14 cellular contexts compared by ENCODE assay signal in genomic region chr5:127359502-127359901, GRCh38.
"Had no signal": no experiment of that assay in that cellular context is flagged by ENCODE, and none has a peak within 500 bp of the region (broad histone marks: within the 10 kb centered on the region; RNA-seq: fewer than 3 reads in every experiment).

No MANE protein-coding gene starts in this region.

- H3K9me3 Mint-ChIP-seq: dendritic cell treated with granulocyte-macrophage colony-stimulating factor and Interleukin-4, amounts not matched to agents 40 ng/mL and 50 ng/mL, for 4 days; natural killer cell treated with Interleukin-12 subunit alpha and Interleukin-12 subunit beta and Interleukin-15 and Interleukin-18, amount 100 ng/mL, for 72 hours; stimulated activated effector memory CD8-positive, alpha-beta T cell treated with anti-CD3 and anti-CD28 coated beads, Interleukin-12 subunit alpha, Interleukin-12 subunit beta, amount 100 ng/mL, for 72 hours; stimulated activated naive CD8-positive, alpha-beta T cell treated with anti-CD3 and anti-CD28 coated beads, Interleukin-15, Interleukin-2, amounts not matched to agents 100 ng/mL and 50 ng/mL, for 24 hours had no signal

- H3K4me3 ChIP-seq: hepatocyte, testis, tibial nerve, upper lobe of right lung, vagina had no signal

- H3K4me1 ChIP-seq: foreskin keratinocyte, testis, upper lobe of right lung, vagina had no signal

- ATAC-seq: foreskin keratinocyte; natural killer cell treated with Interleukin-12 subunit alpha and Interleukin-12 subunit beta and Interleukin-15 and Interleukin-18, amount 100 ng/mL, for 72 hours; sciatic nerve; stimulated activated effector memory CD8-positive, alpha-beta T cell treated with anti-CD3 and anti-CD28 coated beads, Interleukin-12 subunit alpha, Interleukin-12 subunit beta, amount 100 ng/mL, for 72 hours; upper lobe of right lung had no signal

- H3K36me3 Mint-ChIP-seq: natural killer cell treated with Interleukin-12 subunit alpha and Interleukin-12 subunit beta and Interleukin-15 and Interleukin-18, amount 100 ng/mL, for 72 hours; stimulated activated effector memory CD8-positive, alpha-beta T cell treated with anti-CD3 and anti-CD28 coated beads, Interleukin-12 subunit alpha, Interleukin-12 subunit beta, amount 100 ng/mL, for 72 hours had no signal

- DNase-seq: foreskin keratinocyte; mammary epithelial cell; stimulated activated CD4-positive, alpha-beta T cell treated with anti-CD3 and anti-CD28 coated beads, Interleukin-4, amount 100 ng/mL, for 1 hour; stimulated activated CD8-positive, alpha-beta memory T cell treated with anti-CD3 and anti-CD28 coated beads, Interleukin-4, amount 100 ng/mL, for 48 hours; testis; upper lobe of right lung had no signal

- H3K36me3 ChIP-seq: tibial nerve, upper lobe of right lung, vagina had no signal

- H3K79me2 ChIP-seq: hepatocyte had no signal

- H3K27ac ChIP-seq: foreskin keratinocyte, hepatocyte, testis, tibial nerve, upper lobe of right lung, vagina had no signal

- H3K27ac Mint-ChIP-seq: dendritic cell treated with granulocyte-macrophage colony-stimulating factor and Interleukin-4, amounts not matched to agents 40 ng/mL and 50 ng/mL, for 4 days; natural killer cell treated with Interleukin-12 subunit alpha and Interleukin-12 subunit beta and Interleukin-15 and Interleukin-18, amount 100 ng/mL, for 72 hours; stimulated activated effector memory CD8-positive, alpha-beta T cell treated with anti-CD3 and anti-CD28 coated beads, Interleukin-12 subunit alpha, Interleukin-12 subunit beta, amount 100 ng/mL, for 72 hours; stimulated activated naive CD8-positive, alpha-beta T cell treated with anti-CD3 and anti-CD28 coated beads, Interleukin-15, Interleukin-2, amounts not matched to agents 100 ng/mL and 50 ng/mL, for 24 hours had no signal

- H3K4me2 ChIP-seq: hepatocyte had no signal

- H3K9me3 ChIP-seq: testis, tibial nerve, upper lobe of right lung, vagina had no signal

- H3K27me3 ChIP-seq: hepatocyte, testis, tibial nerve, vagina had no signal

- H3K4me3 Mint-ChIP-seq: dendritic cell treated with granulocyte-macrophage colony-stimulating factor and Interleukin-4, amounts not matched to agents 40 ng/mL and 50 ng/mL, for 4 days; natural killer cell treated with Interleukin-12 subunit alpha and Interleukin-12 subunit beta and Interleukin-15 and Interleukin-18, amount 100 ng/mL, for 72 hours; stimulated activated effector memory CD8-positive, alpha-beta T cell treated with anti-CD3 and anti-CD28 coated beads, Interleukin-12 subunit alpha, Interleukin-12 subunit beta, amount 100 ng/mL, for 72 hours; stimulated activated naive CD8-positive, alpha-beta T cell treated with anti-CD3 and anti-CD28 coated beads, Interleukin-15, Interleukin-2, amounts not matched to agents 100 ng/mL and 50 ng/mL, for 24 hours had no signal

- H3K4me1 Mint-ChIP-seq: stimulated activated effector memory CD8-positive, alpha-beta T cell treated with anti-CD3 and anti-CD28 coated beads, Interleukin-12 subunit alpha, Interleukin-12 subunit beta, amount 100 ng/mL, for 72 hours had no signal

- H2AFZ ChIP-seq: hepatocyte had no signal

- H3K27me3 Mint-ChIP-seq: dendritic cell treated with granulocyte-macrophage colony-stimulating factor and Interleukin-4, amounts not matched to agents 40 ng/mL and 50 ng/mL, for 4 days had no signal
